ENCODE assay signal across 35 cellular contexts in the genomic region with DNA sequence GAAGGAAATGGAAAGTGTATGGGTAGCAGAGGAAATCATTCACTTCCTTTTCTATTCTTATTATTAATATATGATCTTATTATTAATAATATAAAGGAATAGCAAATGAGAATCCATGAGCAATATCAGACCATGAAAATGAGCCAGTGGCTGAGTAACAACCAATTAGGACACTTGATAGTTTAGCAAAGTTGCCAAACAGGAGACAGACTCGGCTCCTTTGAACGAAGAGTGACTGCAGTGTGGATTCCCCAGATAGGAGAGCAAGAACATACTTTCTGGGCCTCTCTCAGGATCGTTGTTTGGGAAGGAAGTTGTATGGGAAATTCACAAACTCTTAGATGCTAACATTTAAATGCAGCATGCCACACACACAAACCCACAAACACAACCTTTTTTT.
DNase-seq lines count a peak whose midpoint lies in the region; ATAC-seq, FAIRE-seq and TF ChIP-seq lines count a peak whose summit lies in the region.
"Had no signal": no experiment of that assay in that cellular context is flagged by ENCODE, and none has a peak within 500 bp of the region (broad histone marks: within the 10 kb centered on the region; RNA-seq: fewer than 3 reads in every experiment).

No MANE protein-coding gene starts in this region.

- no peaks in the 10 kb centered on the region for H3K27me3 ChIP-seq in GM23338 (ENCODE audit: insufficient read depth)
- no peaks in the 10 kb centered on the region for H3K27me3 ChIP-seq in mesendoderm (ENCODE audit: insufficient read depth, low read length, poor library complexity)
- H3K27me3 ChIP-seq in psoas muscle (ENCODE audit: insufficient read depth in 3 of 3, low read length in 2 of 3), result no peaks in the 10 kb centered on the region
- H3K27me3 ChIP-seq in HAP-1 (ENCODE audit: low read depth), result no peaks in the 10 kb centered on the region
- H3K27me3 ChIP-seq: BE2C; BLaER1; BLaER1 treated with 17β-estradiol and CSF1 and Interleukin-3, amounts not matched to agents 10 nM and 100 nM had no signal

- no peak overlapping the region for H3K4ac ChIP-seq in mesendoderm (ENCODE audit: low read depth, low read length)

- in situ Hi-C loops in HAP-1 (cut with MboI; ENCODE audit: low sequenced_read_pairs), result no loop called here

- H4K5ac ChIP-seq in mesendoderm (ENCODE audit: low read length), result no peak overlapping the region

- no peak overlapping the region for H2BK15ac ChIP-seq in mesendoderm (replicated peaks; ENCODE audit: low read depth)

- no peak overlapping the region for H2AFZ ChIP-seq in GM23338

- H3K27ac ChIP-seq in GM23338 (ENCODE audit: low read depth) (no peak overlapping the region), mesendoderm (ENCODE audit: low read depth, low read length) (no peak overlapping the region), psoas muscle (no peak overlapping the region), kidney (ENCODE audit: low read depth in 2 of 2, low read length in 2 of 2) (no peak overlapping the region)
- H3K27ac ChIP-seq: 22Rv1; A549; BLaER1; BLaER1 treated with 17β-estradiol and CSF1 and Interleukin-3, amounts not matched to agents 10 nM and 100 nM; C4-2B had no signal

- H3K27ac Mint-ChIP-seq in GM23338, result no peak overlapping the region
- H3K27ac Mint-ChIP-seq: B cell; CD14-positive monocyte; CD4-positive, alpha-beta memory T cell; CD4-positive, alpha-beta T cell; CD4-positive, CD25-positive, alpha-beta regulatory T cell; CD8-positive, alpha-beta T cell had no signal

- H3K56ac ChIP-seq in mesendoderm (ENCODE audit: low read length), result no peak overlapping the region

- H3K23ac ChIP-seq in mesendoderm (ENCODE audit: low read length), result no peak overlapping the region

- H3K36me3 ChIP-seq in GM23338 (ENCODE audit: insufficient read depth) (no peaks in the 10 kb centered on the region), mesendoderm (ENCODE audit: control insufficient read depth, insufficient read depth, low read length) (no peaks in the 10 kb centered on the region), psoas muscle (ENCODE audit: insufficient read depth in 1 of 2, low read depth in 1 of 2) (peaks cover 0 to 14% of the 10 kb centered on the region in 2 donors), HAP-1 (replicated peaks) (no peaks in the 10 kb centered on the region), kidney (ENCODE audit: control insufficient read depth in 1 of 2, insufficient read depth in 2 of 2, low read length in 2 of 2) (no peaks in the 10 kb centered on the region)
- H3K36me3 ChIP-seq: BE2C had no signal

- H3K18ac ChIP-seq in mesendoderm (ENCODE audit: low read length), result no peak overlapping the region

- H3F3A ChIP-seq in GM23338 (replicated peaks; ENCODE audit: low read depth), result no peaks in the 10 kb centered on the region

- H3K79me1 ChIP-seq in mesendoderm (ENCODE audit: low read length), result no peaks in the 10 kb centered on the region

- no peak overlapping the region for H4K8ac ChIP-seq in mesendoderm (ENCODE audit: low read depth, low read length)

- intact Hi-C loops in psoas muscle (cut with DNase I) (no loop called here), kidney (cut with DNase I) (no loop called here)

- ATAC-seq in GM23338 (no peak), psoas muscle (peak; percentile 42 to 61 (median 52)), GM18873 (IDR thresholded peaks at IDR 0.05; ENCODE audit: low FRiP score, unreplicated experiment) (no peak)
- ATAC-seq: A549; CD8-positive, alpha-beta T cell had no signal

- no peaks in the 10 kb centered on the region for H3K9me2 ChIP-seq in GM23338 (ENCODE audit: insufficient read depth)

- H3K79me2 ChIP-seq in GM23338 (replicated peaks; ENCODE audit: insufficient read depth) (no peaks in the 10 kb centered on the region), mesendoderm (ENCODE audit: control insufficient read depth, insufficient read depth, low read length) (no peaks in the 10 kb centered on the region)

- FAIRE-seq in kidney (lab: Jason Lieb, UNC), result no peak
- FAIRE-seq: A204.1, A549, D721Med had no signal

- DNase-seq in GM23338 (ENCODE audit: low spot score), result peak; percentile 3
- DNase-seq in mesendoderm, result peak; percentile 2
- no peak for DNase-seq in psoas muscle
- DNase-seq in HAP-1 (ENCODE audit: low spot score in 2 of 2), result no peak
- DNase-seq in kidney, result no peak
- DNase-seq: 8988T; ACHN; AML-193; BE2C; C1 segment of cervical spinal cord; Caco-2; Calu3; CD4-positive, alpha-beta memory T cell; CD4-positive, alpha-beta T cell; CD4-positive, CD25-positive, alpha-beta regulatory T cell; CD8-positive, alpha-beta memory T cell; CD8-positive, alpha-beta T cell; COR-L47; DMS 273 treated with DMSO at 0.1 percent for 48 hours; DMS153; DMS53; DMS79; DMS79 treated with DMSO at 0.1 percent for 48 hours; DND-41; EL had no signal

- H3K4me1 ChIP-seq in GM23338 (ENCODE audit: insufficient read depth), result no peaks in the 10 kb centered on the region
- H3K4me1 ChIP-seq in mesendoderm (ENCODE audit: control insufficient read depth, low read depth, low read length), result no peaks in the 10 kb centered on the region
- H3K4me1 ChIP-seq in psoas muscle, result no peaks in the 10 kb centered on the region
- H3K4me1 ChIP-seq in HAP-1, result no peaks in the 10 kb centered on the region
- no peaks in the 10 kb centered on the region for H3K4me1 ChIP-seq in kidney (ENCODE audit: control insufficient read depth in 1 of 2, insufficient read depth in 1 of 2, low read depth in 1 of 2, low read length in 2 of 2)
- H3K4me1 ChIP-seq: A549; BE2C; BLaER1; BLaER1 treated with 17β-estradiol and CSF1 and Interleukin-3, amounts not matched to agents 10 nM and 100 nM; Caco-2 had no signal

- TF ChIP-seq CTCF in GM23338 (conservative IDR thresholded peaks at IDR 0.05; ENCODE audit: low read depth in 2 of 2), result no peak
- no peak for TF ChIP-seq CTCF in psoas muscle (IDR thresholded peaks at IDR 0.05)
- no peak for TF ChIP-seq CTCF in kidney (IDR thresholded peaks at IDR 0.05; ENCODE audit: borderline replicate concordance, extremely low read depth, insufficient read depth)

- WGBS in mesendoderm (ENCODE audit: extremely low coverage, insufficient coverage, low lambda C conversion rate), result no CpG with 5 or more reads among the region's 3 CpGs
- 19 to 43% (median 24%) methylated on average over 3 of the region's 3 CpGs for WGBS in psoas muscle, 3 donors

- no peaks in the 10 kb centered on the region for H3K36me3 Mint-ChIP-seq in GM23338 (ENCODE audit: low read depth)
- H3K36me3 Mint-ChIP-seq: CD14-positive monocyte; CD4-positive, CD25-positive, alpha-beta regulatory T cell had no signal

- H3K4me3 ChIP-seq in GM23338, result no peak overlapping the region
- H3K4me3 ChIP-seq in mesendoderm (ENCODE audit: low read length), result no peak overlapping the region
- H3K4me3 ChIP-seq in psoas muscle, result no peak overlapping the region
- no peak overlapping the region for H3K4me3 ChIP-seq in HAP-1
- no peak overlapping the region for H3K4me3 ChIP-seq in kidney (ENCODE audit: low read length in 2 of 2)
- H3K4me3 ChIP-seq: A549; BLaER1; BLaER1 treated with 17β-estradiol and CSF1 and Interleukin-3, amounts not matched to agents 10 nM and 100 nM had no signal

- no peak overlapping the region for H2BK5ac ChIP-seq in mesendoderm (ENCODE audit: low read length)

- H3K9ac ChIP-seq in mesendoderm (ENCODE audit: low read length) (no peak overlapping the region), kidney (ENCODE audit: low read length in 2 of 2) (no peak overlapping the region)
- H3K9ac ChIP-seq: BLaER1; BLaER1 treated with 17β-estradiol and CSF1 and Interleukin-3, amounts not matched to agents 10 nM and 100 nM had no signal

- H3K4me2 ChIP-seq in GM23338, result no peak overlapping the region
- H3K4me2 ChIP-seq in mesendoderm (ENCODE audit: low read length), result no peak overlapping the region
- H3K4me2 ChIP-seq: A549; BLaER1; BLaER1 treated with 17β-estradiol and CSF1 and Interleukin-3, amounts not matched to agents 10 nM and 100 nM had no signal

- no peak overlapping the region for H3K4me3 Mint-ChIP-seq in GM23338
- H3K4me3 Mint-ChIP-seq: B cell; CD14-positive monocyte; CD4-positive, alpha-beta memory T cell; CD4-positive, alpha-beta T cell; CD4-positive, CD25-positive, alpha-beta regulatory T cell; CD8-positive, alpha-beta memory T cell; CD8-positive, alpha-beta T cell had no signal

- H4K20me1 ChIP-seq in GM23338 (replicated peaks; ENCODE audit: insufficient read depth), result no peaks in the 10 kb centered on the region
- H4K20me1 ChIP-seq: BLaER1 had no signal

- no peak overlapping the region for H2AK5ac ChIP-seq in mesendoderm (ENCODE audit: low read length)

- H3K9me3 ChIP-seq in psoas muscle (no peaks in the 10 kb centered on the region), HAP-1 (no peaks in the 10 kb centered on the region), kidney (ENCODE audit: control insufficient read depth in 1 of 2, low read length in 2 of 2) (no peaks in the 10 kb centered on the region)
- H3K9me3 ChIP-seq: A549, BE2C, Caco-2 had no signal

- H3K4me1 Mint-ChIP-seq in GM23338, result peaks cover 7% of the 10 kb centered on the region; the same call in 2 of the 3 replicates
- H3K4me1 Mint-ChIP-seq: B cell; CD14-positive monocyte; CD4-positive, alpha-beta memory T cell; CD4-positive, CD25-positive, alpha-beta regulatory T cell; CD8-positive, alpha-beta memory T cell had no signal

- no peaks in the 10 kb centered on the region for H3K9me3 Mint-ChIP-seq in GM23338
- H3K9me3 Mint-ChIP-seq: CD4-positive, alpha-beta T cell; CD8-positive, alpha-beta T cell had no signal

- H3K27me3 Mint-ChIP-seq in GM23338 (ENCODE audit: insufficient read depth, low read depth, poor library complexity), result no peaks in the 10 kb centered on the region
- H3K27me3 Mint-ChIP-seq: B cell; CD4-positive, alpha-beta memory T cell; CD4-positive, alpha-beta T cell; CD4-positive, CD25-positive, alpha-beta regulatory T cell; CD8-positive, alpha-beta memory T cell had no signal

- H2BK120ac ChIP-seq in mesendoderm (ENCODE audit: low read depth, low read length), result no peak overlapping the region

TF ChIP-seq in GM23338, 12 proteins besides CTCF, POLR2A, EP300 and RAD21 (continues in another document):
- TF ChIP-seq STAT1 (IDR thresholded peaks at IDR 0.05; ENCODE audit: unreplicated experiment) (no peak), ZNF331 (CRISPR knock-in tag; IDR thresholded peaks at IDR 0.05; ENCODE audit: low read depth) (no peak)

Comparison
In these comparisons a context has a peak if more than half of its experiments do, and no peak if none do; other contexts are left out.
1. ATAC-seq: peak in psoas muscle (4 of 4); none in GM23338 (single experiment) and GM18873 (single experiment).
2. DNase-seq: peak in GM23338 (single experiment) and mesendoderm (single experiment); none in psoas muscle (0 of 2), HAP-1 (0 of 2) and kidney (single experiment).